Comparison of ENCODE assay signal across 15 cellular contexts in the genomic region with DNA sequence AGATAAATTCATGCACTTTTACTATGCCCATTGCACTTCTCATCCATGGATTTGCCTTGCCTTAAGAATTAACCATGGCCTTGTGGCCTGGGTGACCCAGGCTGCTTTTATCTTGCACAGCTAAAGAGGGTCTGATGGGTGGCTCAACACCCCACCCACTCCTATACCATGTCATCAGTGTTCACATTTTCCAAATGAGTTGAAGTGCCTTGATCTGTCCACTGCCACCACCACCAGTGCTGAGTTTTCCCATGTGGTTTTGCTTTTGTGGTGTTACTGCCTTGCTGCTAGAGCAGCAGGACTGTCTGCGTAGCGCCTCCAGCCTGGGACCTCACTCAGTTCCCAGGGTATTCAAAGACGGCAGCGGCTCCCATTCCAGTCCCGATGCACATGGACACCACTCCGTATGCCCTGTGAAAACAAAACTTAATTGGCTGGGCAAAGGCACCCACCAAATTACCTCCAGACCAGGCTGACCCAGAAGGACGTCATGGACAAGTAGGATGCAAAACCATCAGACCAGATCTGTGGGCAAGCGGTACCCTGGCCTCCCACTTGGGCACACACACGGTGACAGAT.
"Had no signal": no experiment of that assay in that cellular context is flagged by ENCODE, and none has a peak within 500 bp of the region (broad histone marks: within the 10 kb centered on the region; RNA-seq: fewer than 3 reads in every experiment).

No MANE protein-coding gene starts in this region.

- H3K9me3 Mint-ChIP-seq: naive thymus-derived CD4-positive, alpha-beta T cell had no signal

- H3K27me3 Mint-ChIP-seq: naive thymus-derived CD4-positive, alpha-beta T cell had no signal

- ATAC-seq: left lung; mucosa of descending colon; naive thymus-derived CD4-positive, alpha-beta T cell; upper lobe of right lung had no signal

- DNase-seq: activated CD4-positive, alpha-beta T cell treated with anti-CD3 and anti-CD28 coated beads, Interleukin-2, amount 50 U/mL, for 1 hour; activated naive CD4-positive, alpha-beta T cell treated with anti-CD3 and anti-CD28 coated beads, Interleukin-2, amount 50 U/mL, for 16 hours; amniotic stem cell; caudate nucleus; effector CD4-positive, alpha-beta T cell; esophagus squamous epithelium; hippocampal formation; left lung; stimulated activated CD4-positive, alpha-beta T cell treated with anti-CD3 and anti-CD28 coated beads, Interleukin-2, amount 100 ng/mL, for 48 hours; stimulated activated naive CD4-positive, alpha-beta T cell treated with Interleukin-2 at 50 U/mL for 16 hours; T-helper 2 cell; testis; upper lobe of right lung had no signal

- H3K4me3 Mint-ChIP-seq: naive thymus-derived CD4-positive, alpha-beta T cell had no signal
